In the genomic region with DNA sequence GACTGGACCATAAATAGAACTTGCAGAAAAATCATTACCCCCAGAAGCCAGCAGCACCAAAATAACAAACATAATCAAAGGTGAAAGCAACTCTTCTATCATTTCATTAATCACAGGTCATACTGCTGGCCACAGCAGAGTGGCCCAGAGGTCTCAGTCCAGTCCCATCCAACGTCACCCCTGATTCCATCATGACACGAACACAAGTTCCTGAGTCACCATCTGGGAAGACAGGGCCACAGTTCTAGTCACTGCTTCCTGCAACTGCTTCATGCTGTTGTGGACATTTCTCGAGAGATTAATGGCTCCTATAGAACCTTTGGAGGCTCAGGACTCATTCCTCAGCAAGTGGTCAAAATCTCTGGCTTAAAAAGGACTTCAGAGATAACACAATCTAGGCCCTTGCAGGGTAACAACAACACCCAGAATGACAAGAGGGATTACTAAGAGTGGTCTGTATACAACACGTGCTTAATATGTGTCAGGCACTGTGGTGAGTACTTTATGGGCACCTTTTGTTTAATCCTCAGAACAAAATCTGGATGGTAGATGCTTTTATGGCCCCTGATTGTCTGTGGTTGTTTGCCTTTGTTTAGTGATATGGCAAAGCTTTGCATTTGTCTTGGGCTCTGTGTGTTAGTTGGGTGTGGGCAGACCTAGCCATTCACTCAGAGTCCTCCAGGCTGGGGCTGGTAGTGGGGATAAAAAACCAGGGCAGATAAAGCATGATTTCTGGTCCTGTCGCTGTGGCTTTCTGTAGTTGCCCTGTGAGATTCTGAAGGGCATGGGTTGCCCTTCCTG, we compare ENCODE assay signal across 15 cellular contexts.
A peak's percentile ranks its signal among the peaks of the same experiment; 100 is the strongest.
DNase-seq lines count a peak whose midpoint lies in the region; ATAC-seq and TF ChIP-seq lines count a peak whose summit lies in the region.
"Had no signal": no experiment of that assay in that cellular context is flagged by ENCODE, and none has a peak within 500 bp of the region (broad histone marks: within the 10 kb centered on the region; RNA-seq: fewer than 3 reads in every experiment).

No MANE protein-coding gene starts in this region.

- intact Hi-C loops in mucosa of descending colon (cut with DNase I, micrococcal nuclease): no loop called here

- H3K9me3 Mint-ChIP-seq in activated naive CD4-positive, alpha-beta T cell treated with anti-CD3 and anti-CD28 coated beads, Interleukin-2, amount 10 ng/mL, durations not matched to agents 7 days and 5 days: no peaks in the 10 kb centered on the region

- peak; percentile 43 for ATAC-seq in mucosa of descending colon

- no peaks in the 10 kb centered on the region for H3K4me1 ChIP-seq in mucosa of descending colon (ENCODE audit: low read depth)
- H3K4me1 ChIP-seq: HAP-1 had no signal

- no peaks in the 10 kb centered on the region for H3K9me3 ChIP-seq in mucosa of descending colon
- H3K9me3 ChIP-seq: BLaER1 treated with 17β-estradiol and CSF1 and Interleukin-3, amounts not matched to agents 10 nM and 100 nM; HAP-1 had no signal

- H3K27ac Mint-ChIP-seq in activated naive CD4-positive, alpha-beta T cell treated with anti-CD3 and anti-CD28 coated beads, Interleukin-2, amount 10 ng/mL, durations not matched to agents 7 days and 5 days: no peak overlapping the region

- no peaks in the 10 kb centered on the region for H3K36me3 ChIP-seq in mucosa of descending colon (ENCODE audit: low read depth)
- H3K36me3 ChIP-seq: BLaER1 treated with 17β-estradiol and CSF1 and Interleukin-3, amounts not matched to agents 10 nM and 100 nM; HAP-1 had no signal

- peak; percentile 1 for DNase-seq in activated naive CD4-positive, alpha-beta T cell treated with anti-CD3 and anti-CD28 coated beads, Interleukin-2, amount 10 ng/mL, durations not matched to agents 7 days and 5 days
- DNase-seq in activated naive CD4-positive, alpha-beta T cell treated with Interleukin-2 at 50 U/mL for 16 hours: no peak
- DNase-seq in coronary artery (ENCODE audit: low spot score) (peak; percentile 45), mucosa of descending colon (no peak), ureter (ENCODE audit: low spot score) (peak; percentile 9), NCI-H1092 treated with DMSO at 0.1 percent for 48 hours (lab: John Stamatoyannopoulos, UW) (no peak), NCI-H1417 (lab: John Stamatoyannopoulos, UW) (no peak), Ammon's horn (ENCODE audit: low spot score) (no peak)
- DNase-seq: DMS 273 treated with DMSO at 0.1 percent for 48 hours, EL, NCI-H2081, NCI-H748 treated with DMSO at 0.1 percent for 48 hours had no signal

- peaks cover 5% of the 10 kb centered on the region for H3K27me3 Mint-ChIP-seq in activated naive CD4-positive, alpha-beta T cell treated with anti-CD3 and anti-CD28 coated beads, Interleukin-2, amount 10 ng/mL, durations not matched to agents 7 days and 5 days

- no peak overlapping the region for H3K27ac ChIP-seq in coronary artery
- H3K27ac ChIP-seq: BLaER1 treated with 17β-estradiol and CSF1 and Interleukin-3, amounts not matched to agents 10 nM and 100 nM; KMS-11 had no signal

- H3K4me3 ChIP-seq in coronary artery (no peak overlapping the region), mucosa of descending colon (no peak overlapping the region)
- H3K4me3 ChIP-seq: BLaER1 treated with 17β-estradiol and CSF1 and Interleukin-3, amounts not matched to agents 10 nM and 100 nM; HAP-1 had no signal

- CTCF ChIA-PET in activated naive CD4-positive, alpha-beta T cell treated with anti-CD3 and anti-CD28 coated beads, Interleukin-2, amount 10 ng/mL, durations not matched to agents 7 days and 5 days (lab: Charles Lee): no interaction called here

- H3K4me1 Mint-ChIP-seq in activated naive CD4-positive, alpha-beta T cell treated with anti-CD3 and anti-CD28 coated beads, Interleukin-2, amount 10 ng/mL, durations not matched to agents 7 days and 5 days: peaks cover 3% of the 10 kb centered on the region

- no peak for TF ChIP-seq CTCF in coronary artery (IDR thresholded peaks at IDR 0.05)
- no peak for TF ChIP-seq CTCF in mucosa of descending colon (IDR thresholded peaks at IDR 0.05)

- no peaks in the 10 kb centered on the region for H3K36me3 Mint-ChIP-seq in activated naive CD4-positive, alpha-beta T cell treated with anti-CD3 and anti-CD28 coated beads, Interleukin-2, amount 10 ng/mL, durations not matched to agents 7 days and 5 days

- no peak overlapping the region for H3K4me3 Mint-ChIP-seq in activated naive CD4-positive, alpha-beta T cell treated with anti-CD3 and anti-CD28 coated beads, Interleukin-2, amount 10 ng/mL, durations not matched to agents 7 days and 5 days

Comparison
In these comparisons a context has a peak if more than half of its experiments do, and no peak if none do; other contexts are left out.
1. DNase-seq: peak in activated naive CD4-positive, alpha-beta T cell treated with anti-CD3 and anti-CD28 coated beads, Interleukin-2, amount 10 ng/mL, durations not matched to agents 7 days and 5 days (single experiment), coronary artery (single experiment) and ureter (single experiment); none in activated naive CD4-positive, alpha-beta T cell treated with Interleukin-2 at 50 U/mL for 16 hours (single experiment), mucosa of descending colon (0 of 3), NCI-H1092 treated with DMSO at 0.1 percent for 48 hours (single experiment), NCI-H1417 (0 of 3) and Ammon's horn (single experiment).